ENCODE assay signal across 8 cellular contexts in the genomic region with DNA sequence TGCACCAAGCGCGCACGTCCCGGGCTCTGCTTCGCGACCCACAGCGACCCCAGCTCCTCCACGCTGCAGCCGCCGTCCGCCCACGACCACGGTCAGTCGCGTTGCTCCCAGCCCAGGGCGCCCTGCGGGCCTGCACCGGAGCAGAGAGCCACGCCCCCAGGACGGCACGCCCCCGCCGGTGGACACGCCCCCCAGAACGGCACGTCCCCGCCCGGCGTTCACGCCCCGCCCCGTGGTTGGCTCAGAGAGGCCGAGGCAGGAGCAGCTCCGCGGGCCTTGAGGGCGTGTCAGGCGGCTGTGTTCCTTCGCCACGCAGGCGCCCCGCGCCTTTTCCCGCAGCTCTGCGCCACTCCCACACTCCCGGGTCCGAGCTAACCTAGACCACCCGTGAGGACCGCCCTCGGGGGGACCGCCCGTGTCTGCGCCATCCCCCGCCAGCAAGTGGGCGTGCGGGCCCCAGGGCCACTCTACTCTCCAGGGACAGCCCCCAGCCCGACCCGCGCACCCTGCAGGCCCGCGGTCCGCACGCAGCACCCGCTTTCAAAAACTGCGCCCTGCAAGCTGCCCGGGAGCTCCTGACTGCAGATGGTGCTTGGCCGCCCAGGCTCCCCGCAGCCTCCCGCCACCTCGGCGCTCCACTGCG. TPM values are rescaled to one million over a fixed set of nuclear protein-coding genes. Genes with fewer than 3 reads are reported as not detected.
DNase-seq lines count a peak whose midpoint lies in the region; ATAC-seq, FAIRE-seq and TF ChIP-seq lines count a peak whose summit lies in the region.

A gene with protein sequence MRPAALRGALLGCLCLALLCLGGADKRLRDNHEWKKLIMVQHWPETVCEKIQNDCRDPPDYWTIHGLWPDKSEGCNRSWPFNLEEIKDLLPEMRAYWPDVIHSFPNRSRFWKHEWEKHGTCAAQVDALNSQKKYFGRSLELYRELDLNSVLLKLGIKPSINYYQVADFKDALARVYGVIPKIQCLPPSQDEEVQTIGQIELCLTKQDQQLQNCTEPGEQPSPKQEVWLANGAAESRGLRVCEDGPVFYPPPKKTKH (minus strand): TSS at position 107 of the 643 bp plus-strand sequence. CDS start 368 bp downstream, outside the sequence.

- in situ Hi-C loops in GM13977 (cut with MboI; ENCODE audit: low pct_unique_long_range_greater_than_20kb, low sequenced_read_pairs, unreplicated experiment): loop anchor here (25.0 kb wide), 1 partner anchor 169 kb away; no protein-coding TSS in a partner anchor

- intact Hi-C loops in left ventricle myocardium superior (cut with micrococcal nuclease): no loop called here

- peak within 1 kb of the TSS; percentile 73 for H3K27ac ChIP-seq in angular gyrus (ENCODE audit: low read depth, low read length)

- no peak for TF ChIP-seq CTCF in GM13977 (IDR thresholded peaks at IDR 0.05; ENCODE audit: extremely low read depth, insufficient read depth, missing control alignments)

- ATAC-seq in HG02852 (IDR thresholded peaks at IDR 0.05; ENCODE audit: unreplicated experiment) (peak; percentile 73), left ventricle myocardium superior (peak; percentile 99)

- peak; percentile 94 for DNase-seq in GM13977 (ENCODE audit: low spot score)
- DNase-seq in NCI-H1694 (lab: John Stamatoyannopoulos, UW): peak; percentile 41
- peak; percentile 94 to 99 (median 98) for DNase-seq in T-helper 2 cell
- DNase-seq in left ventricle myocardium superior: peak; percentile 100
- DNase-seq in pulmonary artery endothelial cell (ENCODE audit: low read depth, low spot score): peak; percentile 53
- DNase-seq in urothelium cell line (ENCODE audit: low spot score): peak; percentile 96

- peak; percentile 91 for FAIRE-seq in urothelium cell line (lab: Jason Lieb, UNC)

RNA-seq across cellular contexts. Expression of the gene that starts here (rescaled TPM):
- total RNA-seq in left ventricle myocardium superior (13.0 TPM), pulmonary artery endothelial cell (8.5 and 15.4 TPM in 2 replicates)

Comparison
In these comparisons a context has a peak if more than half of its experiments do, and no peak if none do; other contexts are left out.
1. Peak in every context shown above with its lines: DNase-seq, ATAC-seq and H3K27ac ChIP-seq.
2. DNase-seq: peak in every context shown above with its lines; median percentile 100 in left ventricle myocardium superior; 98 in T-helper 2 cell; 96 in urothelium cell line; 94 in GM13977; 53 in pulmonary artery endothelial cell; 41 in NCI-H1694.